In the genomic region with DNA sequence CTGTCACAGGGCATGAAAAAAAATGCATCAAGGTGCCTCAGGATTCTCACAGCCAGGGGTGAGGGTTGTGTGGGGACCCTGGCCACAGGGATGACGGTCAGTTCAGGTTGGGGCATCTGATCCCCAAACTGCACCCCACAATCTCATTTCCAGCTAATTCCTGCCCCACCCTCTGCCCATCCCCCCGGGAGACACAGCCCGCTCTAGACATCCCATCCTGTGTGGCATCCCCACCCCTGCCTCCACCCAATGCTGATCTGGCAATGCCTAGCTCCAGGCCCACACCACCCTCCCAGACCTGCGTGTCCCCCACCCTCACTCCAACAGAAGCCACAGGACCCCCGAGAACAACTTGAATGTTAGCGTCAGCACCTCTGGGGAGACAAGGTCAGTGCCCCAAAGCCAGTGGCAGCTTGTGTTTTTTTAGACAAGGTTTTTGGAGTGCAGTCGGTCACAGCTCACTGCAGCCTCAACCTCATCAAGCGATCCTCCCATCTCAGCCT, we compare ENCODE assay signal across 23 cellular contexts.
"Had no signal": no experiment of that assay in that cellular context is flagged by ENCODE, and none has a peak within 500 bp of the region (broad histone marks: within the 10 kb centered on the region; RNA-seq: fewer than 3 reads in every experiment).

No MANE protein-coding gene starts in this region.

- H3K27me3 Mint-ChIP-seq: natural killer cell treated with Interleukin-12 subunit alpha and Interleukin-12 subunit beta and Interleukin-15 and Interleukin-18, amount 100 ng/mL, for 72 hours; stimulated activated memory B cell treated with anti-CD40 and anti-IgM and Interleukin-4, amounts not matched to agents 10 μg/mL and 1 μg/mL and 100 μg/mL, for 72 hours; stimulated activated naive CD8-positive, alpha-beta T cell treated with anti-CD3 and anti-CD28 coated beads, Interleukin-15, Interleukin-2, amounts not matched to agents 100 ng/mL and 50 ng/mL, for 24 hours had no signal

- H3K27ac Mint-ChIP-seq: natural killer cell treated with Interleukin-12 subunit alpha and Interleukin-12 subunit beta and Interleukin-15 and Interleukin-18, amount 100 ng/mL, for 72 hours; stimulated activated memory B cell treated with anti-CD40 and anti-IgM and Interleukin-4, amounts not matched to agents 10 μg/mL and 1 μg/mL and 100 μg/mL, for 72 hours; stimulated activated naive CD8-positive, alpha-beta T cell treated with anti-CD3 and anti-CD28 coated beads, Interleukin-15, Interleukin-2, amounts not matched to agents 100 ng/mL and 50 ng/mL, for 24 hours had no signal

- ATAC-seq: left colon; left ventricle myocardium superior; natural killer cell treated with Interleukin-12 subunit alpha and Interleukin-12 subunit beta and Interleukin-15 and Interleukin-18, amount 100 ng/mL, for 72 hours; sciatic nerve; stimulated activated memory B cell treated with anti-CD40 and anti-IgM and Interleukin-4, amounts not matched to agents 10 μg/mL and 1 μg/mL and 100 μg/mL, for 72 hours had no signal

- H3K9me3 Mint-ChIP-seq: natural killer cell treated with Interleukin-12 subunit alpha and Interleukin-12 subunit beta and Interleukin-15 and Interleukin-18, amount 100 ng/mL, for 72 hours; stimulated activated memory B cell treated with anti-CD40 and anti-IgM and Interleukin-4, amounts not matched to agents 10 μg/mL and 1 μg/mL and 100 μg/mL, for 72 hours; stimulated activated naive CD8-positive, alpha-beta T cell treated with anti-CD3 and anti-CD28 coated beads, Interleukin-15, Interleukin-2, amounts not matched to agents 100 ng/mL and 50 ng/mL, for 24 hours had no signal

- H3K4me1 Mint-ChIP-seq: stimulated activated memory B cell treated with anti-CD40 and anti-IgM and Interleukin-4, amounts not matched to agents 10 μg/mL and 1 μg/mL and 100 μg/mL, for 72 hours had no signal

- H3K27ac ChIP-seq: dorsolateral prefrontal cortex, hepatocyte, parathyroid adenoma, prostate gland, tibial artery, upper lobe of left lung, uterus had no signal

- DNase-seq: cortex of kidney; dorsolateral prefrontal cortex; effector CD8-positive, alpha-beta T cell; foreskin melanocyte; head of caudate nucleus; left colon; left ventricle myocardium superior; mesenchymal stem cell; midbrain; spleen; stimulated activated CD4-positive, alpha-beta T cell treated with anti-CD3 and anti-CD28 coated beads, Interleukin-15, amount 100 ng/mL, for 24 hours; stimulated activated CD4-positive, alpha-beta T cell treated with anti-CD3 and anti-CD28 coated beads, Interleukin-1b, Interleukin-23, amount 100 ng/mL, for 48 hours; stimulated activated CD4-positive, alpha-beta T cell treated with anti-CD3 and anti-CD28 coated beads, Interleukin-4, amount 100 ng/mL, for 24 hours; tibial artery; uterus had no signal

- H3K4me3 Mint-ChIP-seq: natural killer cell treated with Interleukin-12 subunit alpha and Interleukin-12 subunit beta and Interleukin-15 and Interleukin-18, amount 100 ng/mL, for 72 hours; stimulated activated memory B cell treated with anti-CD40 and anti-IgM and Interleukin-4, amounts not matched to agents 10 μg/mL and 1 μg/mL and 100 μg/mL, for 72 hours; stimulated activated naive CD8-positive, alpha-beta T cell treated with anti-CD3 and anti-CD28 coated beads, Interleukin-15, Interleukin-2, amounts not matched to agents 100 ng/mL and 50 ng/mL, for 24 hours had no signal

- H3K36me3 Mint-ChIP-seq: natural killer cell treated with Interleukin-12 subunit alpha and Interleukin-12 subunit beta and Interleukin-15 and Interleukin-18, amount 100 ng/mL, for 72 hours; stimulated activated memory B cell treated with anti-CD40 and anti-IgM and Interleukin-4, amounts not matched to agents 10 μg/mL and 1 μg/mL and 100 μg/mL, for 72 hours had no signal
